In genomic region chr17:79813826-79814623, GRCh38 we compare ENCODE assay signal across 2 cellular contexts.
TF ChIP-seq lines count a peak whose summit lies in the region.

No MANE protein-coding gene starts in this region.

TF ChIP-seq in SK-N-SH, 30 proteins besides CTCF, POLR2A, EP300 and RAD21 (continued from another document):
- no peak for TF ChIP-seq REST (IDR thresholded peaks at IDR 0.05; ENCODE audit: low read depth, low read length)
- no peak for TF ChIP-seq USF1 (IDR thresholded peaks at IDR 0.05; ENCODE audit: borderline replicate concordance, low read depth)
- TF ChIP-seq YY1 (IDR thresholded peaks at IDR 0.05; ENCODE audit: low read depth): no peak
- TF ChIP-seq EZH2phosphoT487 (IDR thresholded peaks at IDR 0.05; ENCODE audit: borderline replicate concordance, low read depth): no peak
TF ChIP-seq in SK-N-SH: peak in this region for 0.

TF ChIP-seq in SK-N-SH treated with all-trans-retinoic acid at 6 μM for 48 hours, 23 proteins besides CTCF, POLR2A, EP300 and RAD21:
- TF ChIP-seq, protein P1, sequence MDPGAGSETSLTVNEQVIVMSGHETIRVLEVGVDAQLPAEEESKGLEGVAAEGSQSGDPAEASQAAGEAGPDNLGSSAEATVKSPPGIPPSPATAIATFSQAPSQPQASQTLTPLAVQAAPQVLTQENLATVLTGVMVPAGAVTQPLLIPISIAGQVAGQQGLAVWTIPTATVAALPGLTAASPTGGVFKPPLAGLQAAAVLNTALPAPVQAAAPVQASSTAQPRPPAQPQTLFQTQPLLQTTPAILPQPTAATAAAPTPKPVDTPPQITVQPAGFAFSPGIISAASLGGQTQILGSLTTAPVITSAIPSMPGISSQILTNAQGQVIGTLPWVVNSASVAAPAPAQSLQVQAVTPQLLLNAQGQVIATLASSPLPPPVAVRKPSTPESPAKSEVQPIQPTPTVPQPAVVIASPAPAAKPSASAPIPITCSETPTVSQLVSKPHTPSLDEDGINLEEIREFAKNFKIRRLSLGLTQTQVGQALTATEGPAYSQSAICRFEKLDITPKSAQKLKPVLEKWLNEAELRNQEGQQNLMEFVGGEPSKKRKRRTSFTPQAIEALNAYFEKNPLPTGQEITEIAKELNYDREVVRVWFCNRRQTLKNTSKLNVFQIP (CRISPR knock-in tag; IDR thresholded peaks at IDR 0.05; ENCODE audit: borderline replicate concordance, low read depth): no peak
- TF ChIP-seq, protein P2, sequence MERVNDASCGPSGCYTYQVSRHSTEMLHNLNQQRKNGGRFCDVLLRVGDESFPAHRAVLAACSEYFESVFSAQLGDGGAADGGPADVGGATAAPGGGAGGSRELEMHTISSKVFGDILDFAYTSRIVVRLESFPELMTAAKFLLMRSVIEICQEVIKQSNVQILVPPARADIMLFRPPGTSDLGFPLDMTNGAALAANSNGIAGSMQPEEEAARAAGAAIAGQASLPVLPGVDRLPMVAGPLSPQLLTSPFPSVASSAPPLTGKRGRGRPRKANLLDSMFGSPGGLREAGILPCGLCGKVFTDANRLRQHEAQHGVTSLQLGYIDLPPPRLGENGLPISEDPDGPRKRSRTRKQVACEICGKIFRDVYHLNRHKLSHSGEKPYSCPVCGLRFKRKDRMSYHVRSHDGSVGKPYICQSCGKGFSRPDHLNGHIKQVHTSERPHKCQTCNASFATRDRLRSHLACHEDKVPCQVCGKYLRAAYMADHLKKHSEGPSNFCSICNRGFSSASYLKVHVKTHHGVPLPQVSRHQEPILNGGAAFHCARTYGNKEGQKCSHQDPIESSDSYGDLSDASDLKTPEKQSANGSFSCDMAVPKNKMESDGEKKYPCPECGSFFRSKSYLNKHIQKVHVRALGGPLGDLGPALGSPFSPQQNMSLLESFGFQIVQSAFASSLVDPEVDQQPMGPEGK (CRISPR knock-in tag; IDR thresholded peaks at IDR 0.05; ENCODE audit: borderline replicate concordance): no peak; the same call in 1 of the 2 replicates
- TF ChIP-seq GLIS3 (CRISPR knock-in tag; IDR thresholded peaks at IDR 0.05) (no peak), ZNF70 (CRISPR knock-in tag; IDR thresholded peaks at IDR 0.05) (no peak), TSHZ2 (CRISPR knock-in tag; IDR thresholded peaks at IDR 0.05) (no peak)
- TF ChIP-seq, protein P3, sequence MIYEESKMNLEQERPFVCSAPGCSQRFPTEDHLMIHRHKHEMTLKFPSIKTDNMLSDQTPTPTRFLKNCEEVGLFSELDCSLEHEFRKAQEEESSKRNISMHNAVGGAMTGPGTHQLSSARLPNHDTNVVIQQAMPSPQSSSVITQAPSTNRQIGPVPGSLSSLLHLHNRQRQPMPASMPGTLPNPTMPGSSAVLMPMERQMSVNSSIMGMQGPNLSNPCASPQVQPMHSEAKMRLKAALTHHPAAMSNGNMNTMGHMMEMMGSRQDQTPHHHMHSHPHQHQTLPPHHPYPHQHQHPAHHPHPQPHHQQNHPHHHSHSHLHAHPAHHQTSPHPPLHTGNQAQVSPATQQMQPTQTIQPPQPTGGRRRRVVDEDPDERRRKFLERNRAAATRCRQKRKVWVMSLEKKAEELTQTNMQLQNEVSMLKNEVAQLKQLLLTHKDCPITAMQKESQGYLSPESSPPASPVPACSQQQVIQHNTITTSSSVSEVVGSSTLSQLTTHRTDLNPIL (CRISPR knock-in tag; IDR thresholded peaks at IDR 0.05; ENCODE audit: low read depth): no peak
